ENCODE assay signal across 1 cellular context in the genomic region with DNA sequence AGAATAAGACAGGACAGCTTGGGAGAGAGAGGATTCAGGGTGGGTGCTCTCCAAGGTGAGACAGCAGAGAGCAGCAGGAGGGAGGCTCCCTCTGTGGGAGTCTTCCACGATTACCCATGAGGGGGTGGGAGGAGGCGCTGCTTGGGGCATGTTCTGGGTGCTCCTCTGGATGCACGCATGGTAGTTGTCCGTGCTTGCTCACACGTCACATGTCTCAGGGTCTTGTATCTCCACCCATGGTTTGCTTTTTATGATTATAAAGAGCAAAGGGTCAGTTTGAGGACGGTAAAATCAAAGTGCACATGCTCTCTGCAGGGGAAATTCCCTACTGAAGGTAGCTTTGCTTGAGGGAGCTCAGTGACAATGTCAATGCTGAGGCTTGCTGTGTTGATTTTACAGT.
TF ChIP-seq lines count a peak whose summit lies in the region.

No MANE protein-coding gene starts in this region.

TF ChIP-seq in HepG2, 621 proteins besides CTCF, POLR2A, EP300 and RAD21 (continued from another document):
- TF ChIP-seq, protein P1, sequence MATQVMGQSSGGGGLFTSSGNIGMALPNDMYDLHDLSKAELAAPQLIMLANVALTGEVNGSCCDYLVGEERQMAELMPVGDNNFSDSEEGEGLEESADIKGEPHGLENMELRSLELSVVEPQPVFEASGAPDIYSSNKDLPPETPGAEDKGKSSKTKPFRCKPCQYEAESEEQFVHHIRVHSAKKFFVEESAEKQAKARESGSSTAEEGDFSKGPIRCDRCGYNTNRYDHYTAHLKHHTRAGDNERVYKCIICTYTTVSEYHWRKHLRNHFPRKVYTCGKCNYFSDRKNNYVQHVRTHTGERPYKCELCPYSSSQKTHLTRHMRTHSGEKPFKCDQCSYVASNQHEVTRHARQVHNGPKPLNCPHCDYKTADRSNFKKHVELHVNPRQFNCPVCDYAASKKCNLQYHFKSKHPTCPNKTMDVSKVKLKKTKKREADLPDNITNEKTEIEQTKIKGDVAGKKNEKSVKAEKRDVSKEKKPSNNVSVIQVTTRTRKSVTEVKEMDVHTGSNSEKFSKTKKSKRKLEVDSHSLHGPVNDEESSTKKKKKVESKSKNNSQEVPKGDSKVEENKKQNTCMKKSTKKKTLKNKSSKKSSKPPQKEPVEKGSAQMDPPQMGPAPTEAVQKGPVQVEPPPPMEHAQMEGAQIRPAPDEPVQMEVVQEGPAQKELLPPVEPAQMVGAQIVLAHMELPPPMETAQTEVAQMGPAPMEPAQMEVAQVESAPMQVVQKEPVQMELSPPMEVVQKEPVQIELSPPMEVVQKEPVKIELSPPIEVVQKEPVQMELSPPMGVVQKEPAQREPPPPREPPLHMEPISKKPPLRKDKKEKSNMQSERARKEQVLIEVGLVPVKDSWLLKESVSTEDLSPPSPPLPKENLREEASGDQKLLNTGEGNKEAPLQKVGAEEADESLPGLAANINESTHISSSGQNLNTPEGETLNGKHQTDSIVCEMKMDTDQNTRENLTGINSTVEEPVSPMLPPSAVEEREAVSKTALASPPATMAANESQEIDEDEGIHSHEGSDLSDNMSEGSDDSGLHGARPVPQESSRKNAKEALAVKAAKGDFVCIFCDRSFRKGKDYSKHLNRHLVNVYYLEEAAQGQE (IDR thresholded peaks at IDR 0.05; ENCODE audit: borderline replicate concordance in 1 of 2, low read depth in 1 of 2, low read length in 2 of 2): 0 out of 4 replicates have a peak, but pooled peaks of 1 of the 2 experiments have one; percentile 42
TF ChIP-seq in HepG2: peak in this region for 5.
